Comparison of ENCODE assay signal across 15 cellular contexts in the genomic region with DNA sequence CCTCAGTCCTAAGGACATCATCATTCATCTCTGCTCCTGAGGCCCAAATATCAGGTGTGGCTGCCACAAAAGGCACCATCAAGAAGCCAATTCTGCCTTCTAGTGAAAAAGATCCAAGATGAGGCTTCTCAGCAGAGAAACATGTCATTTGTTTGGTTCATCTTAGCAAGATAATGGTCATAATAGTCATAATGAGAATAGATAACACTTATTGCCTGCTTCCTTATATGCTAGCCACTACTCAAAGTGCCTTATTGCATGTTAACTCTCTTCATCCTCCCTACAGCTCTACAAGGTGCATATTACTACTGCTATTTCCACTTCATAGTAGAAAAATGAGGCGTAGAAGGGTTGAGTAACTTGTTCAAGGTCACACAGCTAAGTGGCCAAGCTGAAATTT. TPM values are rescaled to one million over a fixed set of nuclear protein-coding genes. Genes with fewer than 3 reads are reported as not detected.
A peak's percentile ranks its signal among the peaks of the same experiment; 100 is the strongest.
DNase-seq lines count a peak whose midpoint lies in the region; ATAC-seq, FAIRE-seq and TF ChIP-seq lines count a peak whose summit lies in the region.
"Had no signal": no experiment of that assay in that cellular context is flagged by ENCODE, and none has a peak within 500 bp of the region (broad histone marks: within the 10 kb centered on the region; RNA-seq: fewer than 3 reads in every experiment).

No MANE protein-coding gene starts in this region.

- H3K27me3 Mint-ChIP-seq in stimulated activated naive B cell treated with anti-CD40 and anti-IgM and Interleukin-4, amounts not matched to agents 10 μg/mL and 1 μg/mL and 100 μg/mL, for 72 hours = peaks cover 28 to 53% of the 10 kb centered on the region in 2 donors

- peak overlapping the region; percentile 99 for H3K27ac ChIP-seq in RWPE1
- peak overlapping the region; percentile 27 to 79 for H3K27ac ChIP-seq in kidney (ENCODE audit: low read depth in 2 of 2, low read length in 2 of 2)

- POLR2A ChIA-PET in RWPE1 (lab: Yijun Ruan, JAX; ENCODE audit: low non-redundant PET) = no interaction called here
- POLR2A ChIA-PET in GM10248 (lab: Yijun Ruan, JAX) = interaction anchor here (0.6 kb wide), 1 partner anchor 52 kb away, joined by 4 read pairs; no protein-coding TSS in a partner anchor

- no peak for FAIRE-seq in kidney (lab: Jason Lieb, UNC)

- peaks cover 10 to 19% of the 10 kb centered on the region in 2 donors for H3K4me1 Mint-ChIP-seq in stimulated activated naive B cell treated with anti-CD40 and anti-IgM and Interleukin-4, amounts not matched to agents 10 μg/mL and 1 μg/mL and 100 μg/mL, for 72 hours

- H3K9ac ChIP-seq in kidney (ENCODE audit: low read length in 2 of 2) = peak overlapping the region in 1 of 2 donors; percentile 21

- intact Hi-C loops in kidney (cut with DNase I) = no loop called here

- DNase-seq in GM12865 (ENCODE audit: low read depth) (peak; percentile 26), RWPE1 (ENCODE audit: low spot score) (no peak), kidney (no peak), middle frontal gyrus (ENCODE audit: extremely low spot score, low spot score) (no peak), anterior cingulate cortex (lab: John Stamatoyannopoulos, UW) (no peak), GM10248 (ENCODE audit: extremely low spot score) (no peak)
- DNase-seq in stimulated activated naive B cell treated with anti-CD40 and anti-IgM and Interleukin-4, amounts not matched to agents 10 μg/mL and 1 μg/mL and 100 μg/mL, for 72 hours = no peak
- no peak for DNase-seq in activated naive CD4-positive, alpha-beta T cell treated with anti-CD3 and anti-CD28 coated beads, Interleukin-2, amount 50 U/mL, for 16 hours
- DNase-seq: activated CD4-positive, alpha-beta T cell treated with anti-CD3 and anti-CD28 coated beads, Interleukin-2, amount 10 ng/mL, durations not matched to agents 7 days and 5 days; activated effector memory CD4-positive, alpha-beta T cell treated with anti-CD3 and anti-CD28 coated beads, Interleukin-2, amount 50 U/mL, for 16 hours; DMS79; MM.1S; NCI-H2107; occipital lobe; trophoblast cell had no signal

- H3K4me3 ChIP-seq in GM12865 (ENCODE audit: low read depth, low read length) = no peak overlapping the region
- no peak overlapping the region for H3K4me3 ChIP-seq in kidney (ENCODE audit: low read length in 2 of 2)

- no peaks in the 10 kb centered on the region for H3K9me3 Mint-ChIP-seq in stimulated activated naive B cell treated with anti-CD40 and anti-IgM and Interleukin-4, amounts not matched to agents 10 μg/mL and 1 μg/mL and 100 μg/mL, for 72 hours
- H3K9me3 Mint-ChIP-seq: activated CD4-positive, alpha-beta T cell treated with anti-CD3 and anti-CD28 coated beads, Interleukin-2, amount 10 ng/mL, durations not matched to agents 7 days and 5 days had no signal

- no peaks in the 10 kb centered on the region for H3K36me3 Mint-ChIP-seq in stimulated activated naive B cell treated with anti-CD40 and anti-IgM and Interleukin-4, amounts not matched to agents 10 μg/mL and 1 μg/mL and 100 μg/mL, for 72 hours

- ATAC-seq in stimulated activated naive B cell treated with anti-CD40 and anti-IgM and Interleukin-4, amounts not matched to agents 10 μg/mL and 1 μg/mL and 100 μg/mL, for 72 hours (replicated peaks) = peak; percentile 24

- H3K27ac Mint-ChIP-seq in stimulated activated naive B cell treated with anti-CD40 and anti-IgM and Interleukin-4, amounts not matched to agents 10 μg/mL and 1 μg/mL and 100 μg/mL, for 72 hours = no peak overlapping the region
- H3K27ac Mint-ChIP-seq: activated CD4-positive, alpha-beta T cell treated with anti-CD3 and anti-CD28 coated beads, Interleukin-2, amount 10 ng/mL, durations not matched to agents 7 days and 5 days had no signal

- H3K36me3 ChIP-seq in kidney (ENCODE audit: control insufficient read depth in 1 of 2, insufficient read depth in 2 of 2, low read length in 2 of 2) = no peaks in the 10 kb centered on the region

- H3K4me3 Mint-ChIP-seq in stimulated activated naive B cell treated with anti-CD40 and anti-IgM and Interleukin-4, amounts not matched to agents 10 μg/mL and 1 μg/mL and 100 μg/mL, for 72 hours = no peak overlapping the region
- H3K4me3 Mint-ChIP-seq: activated CD4-positive, alpha-beta T cell treated with anti-CD3 and anti-CD28 coated beads, Interleukin-2, amount 10 ng/mL, durations not matched to agents 7 days and 5 days had no signal

- CTCF ChIA-PET in RWPE1 (lab: Yijun Ruan, JAX) (interaction anchor here (1.3 kb wide), 1 partner anchor 60 kb away, joined by 7 read pairs; a partner anchor contains a TSS), GM10248 (lab: Yijun Ruan, JAX) (interaction anchor here (1.5 to 7.1 kb wide), 2 partner anchors 18 to 105 kb away, joined by 4 to 44 read pairs; no protein-coding TSS in a partner anchor)

- TF ChIP-seq CTCF in GM12865 (IDR thresholded peaks at IDR 0.05; ENCODE audit: insufficient read depth, low read depth, low read length, missing control alignments) (no peak), RWPE1 (conservative IDR thresholded peaks at IDR 0.05; ENCODE audit: low read depth) (no peak), kidney (IDR thresholded peaks at IDR 0.05; ENCODE audit: borderline replicate concordance, extremely low read depth, insufficient read depth) (no peak), GM10248 (IDR thresholded peaks at IDR 0.05; ENCODE audit: control extremely low read depth, extremely low read depth, low read depth, missing control alignments) (no peak)

- no peaks in the 10 kb centered on the region for H3K9me3 ChIP-seq in kidney (ENCODE audit: control insufficient read depth in 1 of 2, low read length in 2 of 2)

- peaks cover 59 to 66% of the 10 kb centered on the region in 2 donors for H3K4me1 ChIP-seq in kidney (ENCODE audit: control insufficient read depth in 1 of 2, insufficient read depth in 1 of 2, low read depth in 1 of 2, low read length in 2 of 2)

RNA-seq across cellular contexts. Expression of a gene that starts 45.0 kb away (rescaled TPM):
- 40.2 TPM for total RNA-seq in kidney
- polyA plus RNA-seq in kidney (ENCODE audit: insufficient read depth, low read depth, low replicate concordance) = 75.3 TPM
